34 cellular contexts compared by ENCODE assay signal in the genomic region with DNA sequence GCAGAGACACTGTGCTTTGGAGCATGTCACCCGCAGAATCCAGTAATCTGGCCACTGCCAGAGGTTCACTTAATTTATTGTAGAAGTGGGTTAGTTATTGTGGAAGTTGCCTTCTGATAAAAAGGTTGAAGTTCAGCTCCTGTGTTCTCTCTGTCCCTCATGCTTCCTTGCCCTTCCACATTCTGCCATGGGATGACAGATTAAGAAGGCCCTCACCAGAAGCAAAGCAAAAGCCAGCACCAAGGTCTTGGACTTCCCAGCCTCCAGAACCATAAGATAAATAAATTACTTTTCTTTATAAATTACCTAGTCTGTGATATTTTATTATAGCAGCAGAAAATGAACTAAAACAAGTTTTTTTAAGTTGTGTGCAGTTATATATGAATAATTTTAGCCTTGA.
"Had no signal": no experiment of that assay in that cellular context is flagged by ENCODE, and none has a peak within 500 bp of the region (broad histone marks: within the 10 kb centered on the region; RNA-seq: fewer than 3 reads in every experiment).

No MANE protein-coding gene starts in this region.

- DNase-seq: Karpas-422, Kasumi-1, MG63, MM.1S, MV-4-11, NCI-H1048, NCI-H1092, NCI-H1092 treated with DMSO at 0.1 percent for 48 hours, NCI-H1105, NCI-H1105 treated with DMSO at 0.1 percent for 48 hours, NCI-H1417, NCI-H1417 treated with DMSO at 0.1 percent for 48 hours, NCI-H1436, NCI-H1436 treated with DMSO at 0.1 percent for 48 hours, NCI-H146, NCI-H1694, NCI-H1694 treated with DMSO at 0.1 percent for 48 hours, NCI-H187, NCI-H187 treated with DMSO at 0.1 percent for 48 hours, NCI-H1930, NCI-H2029, NCI-H2029 treated with DMSO at 0.1 percent for 48 hours, NCI-H2081, NCI-H2081 treated with DMSO at 0.1 percent for 48 hours, NCI-H2107, NCI-H2171, NCI-H2171 treated with DMSO at 0.1 percent for 48 hours, NCI-H2227 treated with DMSO at 0.1 percent for 48 hours, NCI-H226, NCI-H345, NCI-H446, NCI-H446 treated with DMSO at 0.1 percent for 48 hours, NCI-H510A, NCI-H510A treated with DMSO at 0.1 percent for 48 hours had no signal

- H3K4me3 ChIP-seq: MG63 had no signal

- H3K27me3 ChIP-seq: MG63 had no signal

- H3K36me3 ChIP-seq: MG63 had no signal
